ENCODE assay signal across 10 cellular contexts in the genomic region with DNA sequence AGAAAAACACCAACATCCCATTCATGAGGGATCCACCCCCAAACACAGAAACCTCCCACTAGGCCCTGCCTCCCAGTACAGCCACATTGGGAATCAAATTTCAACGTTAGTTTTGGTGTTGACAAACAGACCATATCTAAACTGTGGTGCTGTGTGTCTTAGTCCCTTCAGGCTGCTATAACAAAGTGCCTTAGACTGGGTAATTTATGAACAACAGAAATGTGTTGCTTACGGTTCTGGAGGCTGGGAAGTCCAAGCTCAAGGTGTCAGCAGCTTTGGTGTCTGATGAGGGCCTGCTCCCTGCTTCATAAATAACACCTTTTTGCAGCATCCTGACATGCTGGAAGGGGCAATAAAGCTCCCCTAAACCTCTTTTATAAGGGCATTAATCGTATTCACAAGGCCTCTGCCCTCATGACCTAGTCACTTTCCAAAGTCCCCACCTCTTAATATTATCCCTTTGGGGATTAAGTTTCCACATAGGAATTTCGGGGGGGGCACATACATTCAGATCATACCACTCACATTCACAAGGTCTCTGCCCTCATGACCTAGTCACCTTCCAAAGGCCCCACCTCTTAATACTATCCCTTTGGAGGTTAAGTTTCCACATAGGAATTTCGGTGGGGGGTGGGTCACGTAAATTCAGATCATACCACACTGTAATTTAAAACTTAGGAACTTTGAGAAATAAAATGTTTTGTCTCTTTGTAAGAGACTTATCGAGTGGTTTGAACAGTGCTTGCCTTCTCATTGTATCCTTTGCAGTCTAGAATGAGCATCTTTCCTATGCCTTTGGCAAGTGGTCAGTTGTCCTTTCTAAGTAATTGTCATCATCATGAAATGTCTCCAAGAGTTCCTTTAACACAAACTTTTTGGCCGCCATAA. TPM values are rescaled to one million over a fixed set of nuclear protein-coding genes. Genes with fewer than 3 reads are reported as not detected.
DNase-seq lines count a peak whose midpoint lies in the region; ATAC-seq and TF ChIP-seq lines count a peak whose summit lies in the region.
"Had no signal": no experiment of that assay in that cellular context is flagged by ENCODE, and none has a peak within 500 bp of the region (broad histone marks: within the 10 kb centered on the region; RNA-seq: fewer than 3 reads in every experiment).

No MANE protein-coding gene starts in this region.

- peaks cover 43% of the 10 kb centered on the region for H3K36me3 ChIP-seq in adipocyte (ENCODE audit: control insufficient read depth, insufficient read depth, low read length, severe bottlenecking)
- H3K36me3 ChIP-seq in hepatocyte (replicated peaks; ENCODE audit: insufficient read depth, low read depth): no peaks in the 10 kb centered on the region
- H3K36me3 ChIP-seq in stomach: peaks cover 11 to 62% (median 50%) of the 10 kb centered on the region in 4 donors

- intact Hi-C loops in stomach (cut with DNase I; ENCODE audit: low total_unique reads): no loop called here

- DNase-seq in HK-2 (ENCODE audit: unreplicated experiment) (peak; percentile 31), adipocyte (ENCODE audit: low read depth) (no peak), hepatocyte (ENCODE audit: low spot score) (no peak), stomach (no peak), NCI-H2227 (lab: John Stamatoyannopoulos, UW; ENCODE audit: unreplicated experiment) (no peak), NCI-H2171 treated with DMSO at 0.1 percent for 48 hours (lab: John Stamatoyannopoulos, UW) (no peak)
- DNase-seq: activated naive CD4-positive, alpha-beta T cell treated with Interleukin-2 at 50 U/mL for 16 hours; naive thymus-derived CD8-positive, alpha-beta T cell had no signal

- ATAC-seq in HG03342 (IDR thresholded peaks at IDR 0.05; ENCODE audit: unreplicated experiment) (no peak), GM19324 (IDR thresholded peaks at IDR 0.05; ENCODE audit: low FRiP score, unreplicated experiment) (no peak)
- ATAC-seq: naive thymus-derived CD8-positive, alpha-beta T cell had no signal

- H3K79me2 ChIP-seq in hepatocyte: peaks cover 60% of the 10 kb centered on the region

- no peak for TF ChIP-seq CTCF in hepatocyte (IDR thresholded peaks at IDR 0.05; ENCODE audit: poor library complexity)
- TF ChIP-seq CTCF in stomach (IDR thresholded peaks at IDR 0.05): no peak

- no peak for TF ChIP-seq EP300 in stomach (IDR thresholded peaks at IDR 0.05)

- H3K9me3 ChIP-seq in adipocyte (ENCODE audit: control insufficient read depth, low read length): no peaks in the 10 kb centered on the region
- H3K9me3 ChIP-seq in hepatocyte (ENCODE audit: low read depth): no peaks in the 10 kb centered on the region
- no peaks in the 10 kb centered on the region for H3K9me3 ChIP-seq in stomach

- H3K4me1 ChIP-seq in adipocyte (ENCODE audit: control insufficient read depth, insufficient read depth, low read length) (peaks cover 26% of the 10 kb centered on the region), hepatocyte (ENCODE audit: insufficient read depth) (peaks cover 16% of the 10 kb centered on the region), stomach (peaks cover 7 to 26% (median 16%) of the 10 kb centered on the region in 4 donors)

- H4K20me1 ChIP-seq in hepatocyte (ENCODE audit: insufficient read depth, poor library complexity, severe bottlenecking): peaks cover 6% of the 10 kb centered on the region

- H3K4me2 ChIP-seq in hepatocyte: peak overlapping the region; percentile 63

- H3K27me3 ChIP-seq in adipocyte (replicated peaks; ENCODE audit: control insufficient read depth, insufficient read depth, low read length) (no peaks in the 10 kb centered on the region), hepatocyte (no peaks in the 10 kb centered on the region), stomach (no peaks in the 10 kb centered on the region)

- TF ChIP-seq POLR2A in stomach (IDR thresholded peaks at IDR 0.05): no peak

- H3K4me3 ChIP-seq in adipocyte (ENCODE audit: low read length): peak overlapping the region; percentile 23
- no peak overlapping the region for H3K4me3 ChIP-seq in hepatocyte
- no peak overlapping the region for H3K4me3 ChIP-seq in stomach

- H3K9ac ChIP-seq in adipocyte (ENCODE audit: low read length): no peak overlapping the region

- H3K27ac ChIP-seq in hepatocyte: peak overlapping the region; percentile 87
- H3K27ac ChIP-seq in stomach: peak overlapping the region in 4 of 5 donors; percentile 8 to 75 (median 46)

- no peaks in the 10 kb centered on the region for H3K9me2 ChIP-seq in hepatocyte (replicated peaks; ENCODE audit: insufficient read depth)

- H2AFZ ChIP-seq in hepatocyte: no peak overlapping the region

- 83% methylated on average over 8 of the region's 8 CpGs for WGBS in hepatocyte (ENCODE audit: low lambda C conversion rate, missing lambda C conversion rate)
- 89 to 93% (median 90%) methylated on average over 8 of the region's 8 CpGs for WGBS in stomach, 5 donors

RNA-seq across cellular contexts. Expression of gene ZNF507, which starts 27.6 kb away (rescaled TPM):
- total RNA-seq in hepatocyte (11.8 and 14.8 TPM in 2 replicates), stomach (10 to 100 TPM; 14.0 to 76.5 (median 42.2) TPM)
- polyA plus RNA-seq in hepatocyte (3.8 and 4.7 TPM in 2 replicates), stomach (1 to 10 TPM; 2.8 to 5.0 (median 3.2) TPM)

RNA-seq across cellular contexts. Expression of gene DPY19L3, which starts 32.6 kb away (rescaled TPM):
- 40.6 and 51.4 TPM in 2 replicates for total RNA-seq in hepatocyte
- polyA plus RNA-seq in hepatocyte: 9.0 and 12.9 TPM in 2 replicates
- 10 to 100 TPM; 10.7 to 79.4 (median 41.3) TPM for total RNA-seq in stomach
- 1 to 10 TPM; 2.1 to 4.2 (median 3.2) TPM for polyA plus RNA-seq in stomach
